ENCODE assay signal across 19 cellular contexts in the genomic region with DNA sequence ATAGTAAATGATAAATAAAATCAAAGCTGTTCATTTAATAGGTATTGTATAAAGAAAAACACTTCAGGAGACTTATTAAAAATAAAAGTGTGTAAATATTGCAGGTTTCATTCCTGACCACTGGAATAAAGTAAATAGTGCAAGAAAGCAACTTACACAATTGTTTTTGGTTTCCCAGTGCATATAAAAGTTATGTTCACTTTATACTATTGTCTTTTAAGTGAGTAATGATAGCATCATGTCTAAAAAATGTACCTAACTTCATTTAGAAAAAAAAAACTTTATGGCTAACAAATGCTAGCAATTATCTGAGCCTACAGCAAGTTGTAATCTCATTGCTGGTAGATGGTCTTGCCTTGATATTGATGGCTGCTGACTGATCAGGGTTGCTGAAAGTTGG.
DNase-seq lines count a peak whose midpoint lies in the region; ATAC-seq, FAIRE-seq and TF ChIP-seq lines count a peak whose summit lies in the region.
"Had no signal": no experiment of that assay in that cellular context is flagged by ENCODE, and none has a peak within 500 bp of the region (broad histone marks: within the 10 kb centered on the region; RNA-seq: fewer than 3 reads in every experiment).

No MANE protein-coding gene starts in this region.

- H3K4me1 ChIP-seq in astrocyte (ENCODE audit: insufficient read depth, low read length) (no peaks in the 10 kb centered on the region), foreskin keratinocyte (peaks cover 6% of the 10 kb centered on the region)

- H3K79me2 ChIP-seq in astrocyte (ENCODE audit: insufficient read depth, low read length): no peaks in the 10 kb centered on the region

- H3K36me3 ChIP-seq in astrocyte (ENCODE audit: insufficient read depth, low read length): no peaks in the 10 kb centered on the region

- no peak overlapping the region for H3K9ac ChIP-seq in astrocyte (ENCODE audit: low read length)

- intact Hi-C loops in left colon (cut with DNase I, micrococcal nuclease): no loop called here

- H3K36me3 Mint-ChIP-seq in astrocyte (ENCODE audit: low read depth, unreplicated experiment): no peaks in the 10 kb centered on the region
- H3K36me3 Mint-ChIP-seq: CD4-positive, alpha-beta memory T cell had no signal

- peak; percentile 58 for ATAC-seq in foreskin keratinocyte
- ATAC-seq in HG03139 (IDR thresholded peaks at IDR 0.05; ENCODE audit: unreplicated experiment): no peak
- ATAC-seq in left colon: no peak
- ATAC-seq: GM23338, HCT116 had no signal

- H3K27ac Mint-ChIP-seq in astrocyte (ENCODE audit: unreplicated experiment): no peak overlapping the region
- H3K27ac Mint-ChIP-seq: CD4-positive, alpha-beta memory T cell; GM23338; H9 had no signal

- no peaks in the 10 kb centered on the region for H3K27me3 Mint-ChIP-seq in astrocyte (ENCODE audit: low read depth, unreplicated experiment)
- H3K27me3 Mint-ChIP-seq: CD4-positive, alpha-beta memory T cell had no signal

- FAIRE-seq in astrocyte (lab: Jason Lieb, UNC): no peak
- FAIRE-seq: GM12891, GM18507 had no signal

- no peaks in the 10 kb centered on the region for H3K4me1 Mint-ChIP-seq in astrocyte (ENCODE audit: low read depth, unreplicated experiment)
- H3K4me1 Mint-ChIP-seq: CD4-positive, alpha-beta memory T cell; GM23338 had no signal

- DNase-seq in HS-5 (ENCODE audit: low read depth) (peak; percentile 24), HT1080 (ENCODE audit: low read depth) (peak; percentile 15), astrocyte (ENCODE audit: low read depth) (peak; percentile 2), foreskin keratinocyte (peak in 1 of 2 donors; percentile 45), left colon (no peak), medulla oblongata (ENCODE audit: extremely low spot score) (no peak)
- DNase-seq: C1 segment of cervical spinal cord; Calu3; CD4-positive, alpha-beta memory T cell; COR-L47; DMS53; DMS79 treated with DMSO at 0.1 percent for 48 hours; GF-D8; H9 had no signal

- H4K20me1 ChIP-seq in astrocyte (ENCODE audit: insufficient read depth, low read length): no peaks in the 10 kb centered on the region

- H3K9me3 Mint-ChIP-seq in astrocyte (ENCODE audit: unreplicated experiment): peaks cover 3% of the 10 kb centered on the region

- no peak overlapping the region for H3K4me3 Mint-ChIP-seq in astrocyte (ENCODE audit: unreplicated experiment)
- H3K4me3 Mint-ChIP-seq: CD4-positive, alpha-beta memory T cell; GM23338; H9 had no signal

- H2AFZ ChIP-seq in astrocyte (ENCODE audit: low read depth, low read length): no peak overlapping the region
- H2AFZ ChIP-seq: GM23338 had no signal

- no peak overlapping the region for H3K4me3 ChIP-seq in astrocyte (ENCODE audit: insufficient read depth, low read depth, low read length)
- H3K4me3 ChIP-seq: GM23338 had no signal

- TF ChIP-seq CTCF in astrocyte (IDR thresholded peaks at IDR 0.05; ENCODE audit: insufficient read depth, low read depth, low read length) (no peak), foreskin keratinocyte (conservative IDR thresholded peaks at IDR 0.05) (no peak)

- H3K9me3 ChIP-seq in astrocyte (ENCODE audit: insufficient read depth, low read depth, low read length): peaks cover 3% of the 10 kb centered on the region

- H3K4me2 ChIP-seq in astrocyte (ENCODE audit: low read length): no peak overlapping the region
- H3K4me2 ChIP-seq: GM23338 had no signal

- H3K27me3 ChIP-seq in astrocyte (ENCODE audit: insufficient read depth, low read length) (no peaks in the 10 kb centered on the region), foreskin keratinocyte (no peaks in the 10 kb centered on the region)

- H3K27ac ChIP-seq in astrocyte (ENCODE audit: low read depth, low read length) (no peak overlapping the region), foreskin keratinocyte (no peak overlapping the region)

Comparison
In these comparisons a context has a peak if more than half of its experiments do, and no peak if none do; other contexts are left out.
1. DNase-seq: peak in HS-5 (single experiment), HT1080 (single experiment) and astrocyte (single experiment); none in left colon (0 of 2) and medulla oblongata (single experiment).